ENCODE assay signal across 18 cellular contexts in genomic region chr11:13134886-13135285, GRCh38.
DNase-seq lines count a peak whose midpoint lies in the region; ATAC-seq and TF ChIP-seq lines count a peak whose summit lies in the region.
"Had no signal": no experiment of that assay in that cellular context is flagged by ENCODE, and none has a peak within 500 bp of the region (broad histone marks: within the 10 kb centered on the region; RNA-seq: fewer than 3 reads in every experiment).

No MANE protein-coding gene starts in this region.

- H3K4me1 Mint-ChIP-seq in GM23338, result peaks cover 21% of the 10 kb centered on the region
- H3K4me1 Mint-ChIP-seq in natural killer cell, result peaks cover 10 to 13% of the 10 kb centered on the region in 2 donors
- H3K4me1 Mint-ChIP-seq: activated CD4-positive, alpha-beta T cell treated with anti-CD3 and anti-CD28 coated beads, Interleukin-2, amount 10 ng/mL, durations not matched to agents 24 days and 14 days had no signal

- intact Hi-C loops in mammary epithelial cell (cut with micrococcal nuclease), result no loop called here
- intact Hi-C loops in natural killer cell (cut with micrococcal nuclease), result no loop called here

- H3K4me2 ChIP-seq in GM23338 (no peak overlapping the region), mammary epithelial cell (ENCODE audit: insufficient read depth, low read depth, low read length) (peak overlapping the region; percentile 12), neuronal stem cell (ENCODE audit: insufficient read depth, low read length, poor library complexity, severe bottlenecking) (no peak overlapping the region)

- no peak overlapping the region for H2BK120ac ChIP-seq in neuronal stem cell (ENCODE audit: low read depth, low read length)

- no peaks in the 10 kb centered on the region for H3K9me2 ChIP-seq in GM23338 (ENCODE audit: insufficient read depth)

- no TSS peak for BruUV-seq in mammary epithelial cell (replicated peaks; lab: Mats Ljungman, UMichigan)

- H3K23ac ChIP-seq in neuronal stem cell (ENCODE audit: low read depth, low read length, poor library complexity), result no peak overlapping the region

- H3K27me3 ChIP-seq in GM23338 (ENCODE audit: insufficient read depth), result no peaks in the 10 kb centered on the region
- H3K27me3 ChIP-seq in mammary epithelial cell (ENCODE audit: insufficient read depth, low read length), result no peaks in the 10 kb centered on the region
- H3K27me3 ChIP-seq in neuronal stem cell (ENCODE audit: control insufficient read depth in 3 of 3, insufficient read depth in 3 of 3, low read depth in 1 of 3, low read length in 3 of 3), result no peaks in the 10 kb centered on the region
- H3K27me3 ChIP-seq: vagina had no signal

- H2AFZ ChIP-seq in GM23338 (peak overlapping the region; percentile 14; the same call in 1 of the 2 replicates), mammary epithelial cell (ENCODE audit: low read depth, low read length) (peak overlapping the region; percentile 24), neuronal stem cell (ENCODE audit: low read length) (peak overlapping the region; percentile 68)

- H3K36me3 Mint-ChIP-seq in GM23338 (ENCODE audit: low read depth), result no peaks in the 10 kb centered on the region
- H3K36me3 Mint-ChIP-seq in natural killer cell, result no peaks in the 10 kb centered on the region

- no peak overlapping the region for H2BK5ac ChIP-seq in neuronal stem cell (ENCODE audit: low read length)

- no peak overlapping the region for H2BK15ac ChIP-seq in neuronal stem cell (ENCODE audit: low read length)

- H3K36me3 ChIP-seq in GM23338 (ENCODE audit: insufficient read depth) (no peaks in the 10 kb centered on the region), mammary epithelial cell (ENCODE audit: insufficient read depth, low read length) (no peaks in the 10 kb centered on the region), neuronal stem cell (replicated peaks in 1 of 2; ENCODE audit: control insufficient read depth in 2 of 2, insufficient read depth in 2 of 2, low read length in 2 of 2) (no peaks in the 10 kb centered on the region)
- H3K36me3 ChIP-seq: adrenal gland, heart left ventricle, vagina had no signal

- H3K4me3 Mint-ChIP-seq in GM23338 (no peak overlapping the region), natural killer cell (no peak overlapping the region)
- H3K4me3 Mint-ChIP-seq: activated CD4-positive, alpha-beta T cell treated with anti-CD3 and anti-CD28 coated beads, Interleukin-2, amount 10 ng/mL, durations not matched to agents 24 days and 14 days; HFFc6 had no signal

- H3K27ac ChIP-seq in GM23338 (ENCODE audit: low read depth) (no peak overlapping the region), mammary epithelial cell (ENCODE audit: insufficient read depth, low read depth, low read length) (peak overlapping the region; percentile 79), neuronal stem cell (replicated peaks; ENCODE audit: low read length) (peak overlapping the region; percentile 91)
- H3K27ac ChIP-seq: adrenal gland, heart left ventricle, skin epidermis, vagina had no signal

- no peaks in the 10 kb centered on the region for H3K9me3 ChIP-seq in mammary epithelial cell (replicated peaks; ENCODE audit: insufficient read depth, low read length)
- H3K9me3 ChIP-seq in neuronal stem cell (replicated peaks in 1 of 2; ENCODE audit: control insufficient read depth in 2 of 2, insufficient read depth in 1 of 2, low read depth in 1 of 2, low read length in 2 of 2), result no peaks in the 10 kb centered on the region
- H3K9me3 ChIP-seq: adrenal gland, vagina had no signal

- TF ChIP-seq CTCF in GM23338 (conservative IDR thresholded peaks at IDR 0.05; ENCODE audit: low read depth in 2 of 2) (no peak), NB4 (IDR thresholded peaks at IDR 0.05; ENCODE audit: low read depth, low read length) (no peak), mammary epithelial cell (conservative IDR thresholded peaks at IDR 0.05 in 1 of 2, IDR thresholded peaks at IDR 0.05 in 1 of 2; ENCODE audit: extremely low read depth in 1 of 2, insufficient read depth in 1 of 2, low read depth in 1 of 2, low read length in 2 of 2) (no peak), natural killer cell (IDR thresholded peaks at IDR 0.05) (no peak)

- no peaks in the 10 kb centered on the region; the same call in 1 of the 3 replicates for H3K9me3 Mint-ChIP-seq in GM23338
- H3K9me3 Mint-ChIP-seq in natural killer cell, result no peaks in the 10 kb centered on the region
- H3K9me3 Mint-ChIP-seq: HFFc6 had no signal

- H3K27ac Mint-ChIP-seq in GM23338 (no peak overlapping the region), natural killer cell (no peak overlapping the region)
- H3K27ac Mint-ChIP-seq: activated CD4-positive, alpha-beta T cell treated with anti-CD3 and anti-CD28 coated beads, Interleukin-2, amount 10 ng/mL, durations not matched to agents 24 days and 14 days; HFFc6 had no signal

- H2AK5ac ChIP-seq in neuronal stem cell (ENCODE audit: low read depth, low read length), result no peak overlapping the region

- no peak overlapping the region for H4K91ac ChIP-seq in neuronal stem cell (ENCODE audit: low read depth, low read length, poor library complexity)

- no peak for TF ChIP-seq POLR2A in NB4 (IDR thresholded peaks at IDR 0.05; ENCODE audit: extremely low read depth, insufficient read length)

- no peak overlapping the region for H4K8ac ChIP-seq in neuronal stem cell (ENCODE audit: low read depth, low read length)

- no peak overlapping the region for H3K4me3 ChIP-seq in GM23338
- H3K4me3 ChIP-seq in NB4 (ENCODE audit: low read depth, low read length), result no peak overlapping the region
- no peak overlapping the region for H3K4me3 ChIP-seq in mammary epithelial cell (replicated peaks in 1 of 3; ENCODE audit: insufficient read depth in 1 of 3, low read depth in 2 of 3, low read length in 3 of 3)
- H3K4me3 ChIP-seq in neuronal stem cell (ENCODE audit: low read length in 2 of 2), result no peak overlapping the region
- H3K4me3 ChIP-seq: adrenal gland, heart left ventricle, skin epidermis, vagina had no signal

- H3K79me2 ChIP-seq in GM23338 (replicated peaks; ENCODE audit: insufficient read depth) (no peaks in the 10 kb centered on the region), mammary epithelial cell (ENCODE audit: insufficient read depth, low read length) (no peaks in the 10 kb centered on the region)

- no peaks in the 10 kb centered on the region for H3K79me1 ChIP-seq in neuronal stem cell (ENCODE audit: low read depth, low read length)

- 23% methylated on average over 2 of the region's 2 CpGs for WGBS in mammary epithelial cell (ENCODE audit: low coverage, missing lambda C conversion rate)
- no CpG with 5 or more reads among the region's 2 CpGs for whole genome bisulfite sequencing in neuronal stem cell (ENCODE audit: extremely low coverage in 2 of 2, insufficient read length in 2 of 2, insufficient replicate concordance in 1 of 2), 2 donors

- H3K4ac ChIP-seq in neuronal stem cell (ENCODE audit: low read length), result no peak overlapping the region

- dilution Hi-C loops in mammary epithelial cell (cut with HindIII; ENCODE audit: low sequenced_read_pairs), result no loop called here

- ATAC-seq in GM23338 (no peak), natural killer cell (no peak)

- H3K4me1 ChIP-seq in GM23338 (ENCODE audit: insufficient read depth) (peaks cover 9% of the 10 kb centered on the region; the same call in 1 of the 2 replicates), mammary epithelial cell (ENCODE audit: insufficient read depth, low read length) (peaks cover 45% of the 10 kb centered on the region), neuronal stem cell (ENCODE audit: control insufficient read depth in 2 of 2, insufficient read depth in 1 of 2, low read depth in 1 of 2, low read length in 2 of 2) (peaks cover 19 to 26% of the 10 kb centered on the region in 2 donors)
- H3K4me1 ChIP-seq: adrenal gland, vagina had no signal

- H3K14ac ChIP-seq in neuronal stem cell (ENCODE audit: low read length), result no peak overlapping the region

- no peak overlapping the region for H3K18ac ChIP-seq in neuronal stem cell (ENCODE audit: low read length)

- CTCF ChIA-PET in mammary epithelial cell (lab: Charles Lee; ENCODE audit: low non-redundant PET), result no interaction called here

- H4K20me1 ChIP-seq in GM23338 (replicated peaks; ENCODE audit: insufficient read depth) (no peaks in the 10 kb centered on the region), mammary epithelial cell (ENCODE audit: insufficient read depth, low read length) (no peaks in the 10 kb centered on the region)

- H3K9ac ChIP-seq in mammary epithelial cell (ENCODE audit: insufficient read depth, low read length) (no peak overlapping the region), neuronal stem cell (ENCODE audit: low read depth, low read length, poor library complexity) (no peak overlapping the region)

- no peak overlapping the region for H2BK12ac ChIP-seq in neuronal stem cell (ENCODE audit: low read length)

- in situ Hi-C loops in mammary epithelial cell (cut with MboI; ENCODE audit: low sequenced_read_pairs in 2 of 2), result no loop called here
- in situ Hi-C loops in ACHN (cut with HindIII; ENCODE audit: low pct_ligation_motif_present, low pct_unique_long_range_greater_than_20kb, low sequenced_read_pairs), result no loop called here

- no peaks in the 10 kb centered on the region for H3K27me3 Mint-ChIP-seq in GM23338 (ENCODE audit: insufficient read depth, low read depth, poor library complexity)
- peaks cover 20 to 34% of the 10 kb centered on the region in 2 donors for H3K27me3 Mint-ChIP-seq in natural killer cell (ENCODE audit: low read depth in 2 of 2)

- no peaks in the 10 kb centered on the region for H3F3A ChIP-seq in GM23338 (replicated peaks; ENCODE audit: low read depth)

- DNase-seq in GM23338 (ENCODE audit: low spot score) (no peak), NB4 (ENCODE audit: low read depth) (peak; percentile 17), mammary epithelial cell (no peak), neuronal stem cell (ENCODE audit: low spot score) (no peak), ACHN (no peak), natural killer cell (no peak), NCI-H748 treated with DMSO at 0.1 percent for 48 hours (lab: John Stamatoyannopoulos, UW) (no peak)
- DNase-seq: activated CD4-positive, alpha-beta T cell treated with anti-CD3 and anti-CD28 coated beads, Interleukin-2, amount 10 ng/mL, durations not matched to agents 24 days and 14 days; activated effector memory CD4-positive, alpha-beta T cell treated with anti-CD3 and anti-CD28 coated beads, Interleukin-2, amount 50 U/mL, for 16 hours; adrenal gland; Calu3; cerebellar nuclear complex; heart left ventricle; Kasumi-1; stimulated activated CD4-positive, alpha-beta T cell treated with anti-CD3 and anti-CD28 coated beads, Interleukin-4, amount 100 ng/mL, for 1 hour had no signal

TF ChIP-seq in GM23338, 12 proteins besides CTCF, POLR2A, EP300 and RAD21:
- TF ChIP-seq ZNF114 (CRISPR knock-in tag; IDR thresholded peaks at IDR 0.05), result no peak
- TF ChIP-seq EZH2 (IDR thresholded peaks at IDR 0.05; ENCODE audit: low read depth, unreplicated experiment), result no peak
- no peak for TF ChIP-seq POLR2AphosphoS5 (IDR thresholded peaks at IDR 0.05; ENCODE audit: low read depth)
- no peak for TF ChIP-seq STAT1 (IDR thresholded peaks at IDR 0.05; ENCODE audit: unreplicated experiment)

Comparison
In these comparisons a context has a peak if more than half of its experiments do, and no peak if none do; other contexts are left out.
1. H2AFZ ChIP-seq: peak in every context shown above with its lines; median percentile 68 in neuronal stem cell; 24 in mammary epithelial cell; 14 in GM23338.